20 cellular contexts compared by ENCODE assay signal in genomic region chr1:227756172-227756959, GRCh38. TPM values are rescaled to one million over a fixed set of nuclear protein-coding genes. Genes with fewer than 3 reads are reported as not detected.
A peak's percentile ranks its signal among the peaks of the same experiment; 100 is the strongest.
DNase-seq lines count a peak whose midpoint lies in the region; ATAC-seq and TF ChIP-seq lines count a peak whose summit lies in the region.
"Had no signal": no experiment of that assay in that cellular context is flagged by ENCODE, and none has a peak within 500 bp of the region (broad histone marks: within the 10 kb centered on the region; RNA-seq: fewer than 3 reads in every experiment).

No MANE protein-coding gene starts in this region.

- peak overlapping the region; percentile 56 for H3K27ac Mint-ChIP-seq in activated naive CD4-positive, alpha-beta T cell treated with anti-CD3 and anti-CD28 coated beads for 36 hours
- H3K27ac Mint-ChIP-seq in activated T-helper 17 cell treated with anti-CD3 and anti-CD28 coated beads, Interleukin-2, amount 50 U/mL, for 72 hours, result peak overlapping the region; percentile 84

- H3K9me3 ChIP-seq in right atrium auricular region, result no peaks in the 10 kb centered on the region
- H3K9me3 ChIP-seq in stomach smooth muscle (ENCODE audit: control insufficient read depth in 2 of 2, low read length in 2 of 2), result no peaks in the 10 kb centered on the region
- H3K9me3 ChIP-seq: HAP-1, lower lobe of right lung, stomach had no signal

- H3K27me3 ChIP-seq in right atrium auricular region (no peaks in the 10 kb centered on the region), stomach smooth muscle (ENCODE audit: control insufficient read depth in 1 of 2, insufficient read depth in 2 of 2, low read length in 2 of 2) (no peaks in the 10 kb centered on the region)
- H3K27me3 ChIP-seq: stomach had no signal

- CTCF ChIA-PET in activated naive CD4-positive, alpha-beta T cell treated with anti-CD3 and anti-CD28 coated beads for 36 hours (lab: Charles Lee), result interaction anchor here (1.0 to 2.1 kb wide), 2 partner anchors 197 to 214 kb away, joined by 4 to 5 read pairs; no protein-coding TSS in a partner anchor

- no peaks in the 10 kb centered on the region for H3K27me3 Mint-ChIP-seq in activated naive CD4-positive, alpha-beta T cell treated with anti-CD3 and anti-CD28 coated beads for 36 hours (ENCODE audit: low read depth)
- H3K27me3 Mint-ChIP-seq in activated T-helper 17 cell treated with anti-CD3 and anti-CD28 coated beads, Interleukin-2, amount 50 U/mL, for 72 hours, result no peaks in the 10 kb centered on the region
- H3K27me3 Mint-ChIP-seq: naive B cell had no signal

- H3K36me3 Mint-ChIP-seq in activated naive CD4-positive, alpha-beta T cell treated with anti-CD3 and anti-CD28 coated beads for 36 hours (ENCODE audit: low read depth), result peaks cover 31% of the 10 kb centered on the region
- peaks cover 74% of the 10 kb centered on the region for H3K36me3 Mint-ChIP-seq in activated T-helper 17 cell treated with anti-CD3 and anti-CD28 coated beads, Interleukin-2, amount 50 U/mL, for 72 hours (ENCODE audit: low read depth)

- no peak overlapping the region for H3K9ac ChIP-seq in stomach smooth muscle (ENCODE audit: low read length in 2 of 2)

- H3K4me1 Mint-ChIP-seq in activated naive CD4-positive, alpha-beta T cell treated with anti-CD3 and anti-CD28 coated beads for 36 hours (ENCODE audit: low read depth), result peaks cover 53% of the 10 kb centered on the region
- peaks cover 47% of the 10 kb centered on the region for H3K4me1 Mint-ChIP-seq in activated T-helper 17 cell treated with anti-CD3 and anti-CD28 coated beads, Interleukin-2, amount 50 U/mL, for 72 hours

- intact Hi-C loops in activated naive CD4-positive, alpha-beta T cell treated with anti-CD3 and anti-CD28 coated beads for 36 hours (cut with micrococcal nuclease), result no loop called here

- ATAC-seq in activated T-helper 17 cell treated with anti-CD3 and anti-CD28 coated beads, Interleukin-2, amount 50 U/mL, for 72 hours (replicated peaks), result peak; percentile 52
- ATAC-seq in GM21529 (IDR thresholded peaks at IDR 0.05; ENCODE audit: unreplicated experiment), result no peak
- ATAC-seq in GM21381 (IDR thresholded peaks at IDR 0.05; ENCODE audit: unreplicated experiment), result no peak
- ATAC-seq: lower lobe of right lung had no signal

- H3K9me3 Mint-ChIP-seq in activated naive CD4-positive, alpha-beta T cell treated with anti-CD3 and anti-CD28 coated beads for 36 hours, result peaks cover 5% of the 10 kb centered on the region
- no peaks in the 10 kb centered on the region for H3K9me3 Mint-ChIP-seq in activated T-helper 17 cell treated with anti-CD3 and anti-CD28 coated beads, Interleukin-2, amount 50 U/mL, for 72 hours
- H3K9me3 Mint-ChIP-seq: naive B cell had no signal

- H3K36me3 ChIP-seq in right atrium auricular region (peaks cover 16% of the 10 kb centered on the region), stomach smooth muscle (ENCODE audit: control insufficient read depth in 2 of 2, insufficient read depth in 2 of 2, low read length in 2 of 2) (peaks cover 4 to 9% of the 10 kb centered on the region in 2 donors)

- H3K4me3 Mint-ChIP-seq in activated naive CD4-positive, alpha-beta T cell treated with anti-CD3 and anti-CD28 coated beads for 36 hours, result no peak overlapping the region
- H3K4me3 Mint-ChIP-seq in activated T-helper 17 cell treated with anti-CD3 and anti-CD28 coated beads, Interleukin-2, amount 50 U/mL, for 72 hours, result peak overlapping the region; percentile 52
- H3K4me3 Mint-ChIP-seq: naive B cell had no signal

- peak; percentile 58 for DNase-seq in activated naive CD4-positive, alpha-beta T cell treated with anti-CD3 and anti-CD28 coated beads for 36 hours
- DNase-seq in activated naive CD4-positive, alpha-beta T cell (lab: John Stamatoyannopoulos, UW), result no peak
- DNase-seq in right atrium auricular region (ENCODE audit: low spot score) (no peak), G401 (ENCODE audit: low spot score) (no peak)
- DNase-seq: activated CD4-positive, CD25-positive, alpha-beta regulatory T cell; caudate nucleus; effector CD8-positive, alpha-beta T cell; lower lobe of right lung; naive B cell; NCI-H1694; NCI-H345; SHP77; stimulated activated CD4-positive, alpha-beta T cell treated with anti-CD3 and anti-CD28 coated beads, Interleukin-12 subunit alpha, Interleukin-12 subunit beta, amount 100 ng/mL, for 4 hours; stomach; T-helper 2 cell had no signal

- H3K4me3 ChIP-seq in right atrium auricular region (no peak overlapping the region), stomach smooth muscle (ENCODE audit: low read length in 2 of 2) (peak overlapping the region in 1 of 2 donors; percentile 15)
- H3K4me3 ChIP-seq: HAP-1, lower lobe of right lung, stomach had no signal

- peak overlapping the region; percentile 42 to 59 for H3K27ac ChIP-seq in right atrium auricular region
- peak overlapping the region; percentile 41 for H3K27ac ChIP-seq in stomach smooth muscle (ENCODE audit: low read length)
- H3K27ac ChIP-seq: lower lobe of right lung had no signal

- TF ChIP-seq CTCF in right atrium auricular region (IDR thresholded peaks at IDR 0.05), result no peak

- in situ Hi-C loops in G401 (cut with HindIII; ENCODE audit: low sequenced_read_pairs), result loop anchor here (10.0 to 25.0 kb wide), 2 partner anchors 62 to 181 kb away; partner anchors contain the start of gene WNT9A

- H3K4me1 ChIP-seq in right atrium auricular region (peaks cover 0 to 39% of the 10 kb centered on the region in 2 donors), stomach smooth muscle (ENCODE audit: control insufficient read depth, insufficient read depth, low read length) (peaks cover 71% of the 10 kb centered on the region)
- H3K4me1 ChIP-seq: HAP-1 had no signal

RNA-seq across cellular contexts. Expression of gene SNAP47, which starts 21.1 kb away (rescaled TPM):
- 10 to 100 TPM; 18.7 to 23.0 TPM for total RNA-seq in activated naive CD4-positive, alpha-beta T cell treated with anti-CD3 and anti-CD28 coated beads for 36 hours
- 10 to 100 TPM; 42.9 to 53.6 TPM for total RNA-seq in activated T-helper 17 cell treated with anti-CD3 and anti-CD28 coated beads, Interleukin-2, amount 50 U/mL, for 72 hours
- 100 to 1,000 TPM in 1 of 2 donors, 10 to 100 TPM in 1; 39.1 to 102 TPM for total RNA-seq in right atrium auricular region
- 72.9 and 84.9 TPM in 2 replicates for total RNA-seq in G401 (2014; rRNA removed; shearing (Covaris generic))

RNA-seq across cellular contexts. Expression of gene JMJD4, which starts 21.3 kb away (rescaled TPM):
- total RNA-seq in activated naive CD4-positive, alpha-beta T cell treated with anti-CD3 and anti-CD28 coated beads for 36 hours, result 10 to 100 TPM; 11.3 to 11.7 TPM
- 10 to 100 TPM; 10.6 to 19.9 TPM for total RNA-seq in activated T-helper 17 cell treated with anti-CD3 and anti-CD28 coated beads, Interleukin-2, amount 50 U/mL, for 72 hours
- total RNA-seq in right atrium auricular region, result 10 to 100 TPM; 11.0 to 11.1 TPM
- 38.3 and 38.7 TPM in 2 replicates for total RNA-seq in G401 (2014; rRNA removed; shearing (Covaris generic))

RNA-seq across cellular contexts. Expression of gene PRSS38, which starts 59.1 kb away (rescaled TPM):
- not detected for total RNA-seq in activated naive CD4-positive, alpha-beta T cell treated with anti-CD3 and anti-CD28 coated beads for 36 hours
- total RNA-seq in activated T-helper 17 cell treated with anti-CD3 and anti-CD28 coated beads, Interleukin-2, amount 50 U/mL, for 72 hours, result not detected
- total RNA-seq in right atrium auricular region, result not detected
- total RNA-seq in G401 (2014; rRNA removed; shearing (Covaris generic)), result not detected in 2 replicates
- total RNA-seq: lower lobe of right lung, stomach had no signal
